Comparison of ENCODE assay signal across 8 cellular contexts in genomic region chr13:48094781-48095502, GRCh38. TPM values are rescaled to one million over a fixed set of nuclear protein-coding genes. Genes with fewer than 3 reads are reported as not detected.
A peak's percentile ranks its signal among the peaks of the same experiment; 100 is the strongest.
DNase-seq lines count a peak whose midpoint lies in the region; ATAC-seq and TF ChIP-seq lines count a peak whose summit lies in the region.

A gene with protein sequence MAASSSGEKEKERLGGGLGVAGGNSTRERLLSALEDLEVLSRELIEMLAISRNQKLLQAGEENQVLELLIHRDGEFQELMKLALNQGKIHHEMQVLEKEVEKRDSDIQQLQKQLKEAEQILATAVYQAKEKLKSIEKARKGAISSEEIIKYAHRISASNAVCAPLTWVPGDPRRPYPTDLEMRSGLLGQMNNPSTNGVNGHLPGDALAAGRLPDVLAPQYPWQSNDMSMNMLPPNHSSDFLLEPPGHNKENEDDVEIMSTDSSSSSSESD (minus strand): TSS chr13:48095104. CDS start chr13:48095078, 26 bp downstream.

- H3K27me3 Mint-ChIP-seq in activated CD4-positive, alpha-beta T cell treated with anti-CD3 and anti-CD28 coated beads for 36 hours: no peaks in the 10 kb centered on the region

- TF ChIP-seq CTCF in choroid plexus epithelial cell (conservative IDR thresholded peaks at IDR 0.05; ENCODE audit: low read depth, low read length): peak; percentile 100

- H3K36me3 ChIP-seq in BLaER1: no peaks in the 10 kb centered on the region

- H3K4me3 Mint-ChIP-seq in activated CD4-positive, alpha-beta T cell treated with anti-CD3 and anti-CD28 coated beads for 36 hours: peak within 1 kb of the TSS; percentile 97

- peaks cover 46% of the 10 kb centered on the region for H4K20me1 ChIP-seq in BLaER1

- peak; percentile 94 for ATAC-seq in HG03442 (IDR thresholded peaks at IDR 0.05; ENCODE audit: unreplicated experiment)
- peak; percentile 97 for ATAC-seq in activated CD4-positive, alpha-beta T cell treated with anti-CD3 and anti-CD28 coated beads for 36 hours

- intact Hi-C loops in activated CD4-positive, alpha-beta T cell treated with anti-CD3 and anti-CD28 coated beads for 36 hours (cut with DNase I, micrococcal nuclease): loop anchor here (1.0 to 10.0 kb wide), 9 partner anchors 57 to 1298 kb away; partner anchors contain the start of genes ESD (in 1 of the 2), FNDC3A (in 1 of the 2), ITM2B (in 1 of the 2) and NUDT15 (in 1 of the 2)

- CTCF ChIA-PET in activated CD4-positive, alpha-beta T cell treated with anti-CD3 and anti-CD28 coated beads for 36 hours (lab: Charles Lee): interaction anchor here (0.5 to 3.2 kb wide), 21 partner anchors 9 to 1145 kb away, joined by 3 to 21 read pairs (median 3); partner anchors contain the start of gene NUDT15

- peak within 1 kb of the TSS; percentile 97 for H3K27ac ChIP-seq in BLaER1

- no peaks in the 10 kb centered on the region for H3K27me3 ChIP-seq in BLaER1

- peak within 1 kb of the TSS; percentile 92 for H3K27ac Mint-ChIP-seq in activated CD4-positive, alpha-beta T cell treated with anti-CD3 and anti-CD28 coated beads for 36 hours

- H3K4me3 ChIP-seq in BLaER1: peak within 1 kb of the TSS; percentile 95
- peak within 1 kb of the TSS; percentile 91 for H3K4me3 ChIP-seq in choroid plexus epithelial cell (ENCODE audit: low read depth, low read length)

- POLR2A ChIA-PET in activated CD4-positive, alpha-beta T cell treated with anti-CD3 and anti-CD28 coated beads for 36 hours (lab: Charles Lee): interaction anchor here (0.5 to 1.0 kb wide), 4 partner anchors 104 to 558 kb away, joined by 3 to 4 read pairs (median 3); no protein-coding TSS in a partner anchor

- H3K4me2 ChIP-seq in BLaER1: peak within 1 kb of the TSS; percentile 91

- H3K4me1 ChIP-seq in BLaER1: peaks cover 28% of the 10 kb centered on the region

- H3K4me1 Mint-ChIP-seq in activated CD4-positive, alpha-beta T cell treated with anti-CD3 and anti-CD28 coated beads for 36 hours: peaks cover 29% of the 10 kb centered on the region

- H3K9me3 Mint-ChIP-seq in activated CD4-positive, alpha-beta T cell treated with anti-CD3 and anti-CD28 coated beads for 36 hours (ENCODE audit: low read depth): peaks cover 2% of the 10 kb centered on the region

- peaks cover 7% of the 10 kb centered on the region for H3K36me3 Mint-ChIP-seq in activated CD4-positive, alpha-beta T cell treated with anti-CD3 and anti-CD28 coated beads for 36 hours (ENCODE audit: low read depth)

- H3K9me3 ChIP-seq in BLaER1: no peaks in the 10 kb centered on the region

- peak; percentile 94 for DNase-seq in GM19238 (ENCODE audit: insufficient read length, low spot score)
- peak; percentile 40 for DNase-seq in NCI-H510A treated with DMSO at 0.1 percent for 48 hours (lab: John Stamatoyannopoulos, UW)
- peak; percentile 98 for DNase-seq in activated CD4-positive, alpha-beta T cell treated with anti-CD3 and anti-CD28 coated beads for 36 hours
- DNase-seq in choroid plexus epithelial cell (ENCODE audit: low read depth): peak; percentile 95
- peak; percentile 88 for DNase-seq in kidney glomerular epithelial cell (lab: John Stamatoyannopoulos, UW)
- peak; percentile 92 to 96 for DNase-seq in stimulated activated CD4-positive, alpha-beta T cell treated with anti-CD3 and anti-CD28 coated beads, Interleukin-1b, Interleukin-23, amount 100 ng/mL, for 1 hour (ENCODE audit: low read depth in 2 of 2)

- peak within 1 kb of the TSS; percentile 99 for H3K9ac ChIP-seq in BLaER1

RNA-seq across cellular contexts. Expression of the gene that starts here (rescaled TPM):
- total RNA-seq in activated CD4-positive, alpha-beta T cell treated with anti-CD3 and anti-CD28 coated beads for 36 hours: 10 to 100 TPM; 53.5 to 62.7 TPM

Comparison
In these comparisons a context has a peak if more than half of its experiments do, and no peak if none do; other contexts are left out.
1. Peak in every context shown above with its lines: DNase-seq, ATAC-seq, H3K4me3 ChIP-seq and H3K27ac ChIP-seq.
2. DNase-seq: peak in every context shown above with its lines; median percentile 98 in activated CD4-positive, alpha-beta T cell treated with anti-CD3 and anti-CD28 coated beads for 36 hours; 95 in choroid plexus epithelial cell; 94 in GM19238; 94 in stimulated activated CD4-positive, alpha-beta T cell treated with anti-CD3 and anti-CD28 coated beads, Interleukin-1b, Interleukin-23, amount 100 ng/mL, for 1 hour; 88 in kidney glomerular epithelial cell; 40 in NCI-H510A treated with DMSO at 0.1 percent for 48 hours.